ENCODE assay signal across 10 cellular contexts in the genomic region with DNA sequence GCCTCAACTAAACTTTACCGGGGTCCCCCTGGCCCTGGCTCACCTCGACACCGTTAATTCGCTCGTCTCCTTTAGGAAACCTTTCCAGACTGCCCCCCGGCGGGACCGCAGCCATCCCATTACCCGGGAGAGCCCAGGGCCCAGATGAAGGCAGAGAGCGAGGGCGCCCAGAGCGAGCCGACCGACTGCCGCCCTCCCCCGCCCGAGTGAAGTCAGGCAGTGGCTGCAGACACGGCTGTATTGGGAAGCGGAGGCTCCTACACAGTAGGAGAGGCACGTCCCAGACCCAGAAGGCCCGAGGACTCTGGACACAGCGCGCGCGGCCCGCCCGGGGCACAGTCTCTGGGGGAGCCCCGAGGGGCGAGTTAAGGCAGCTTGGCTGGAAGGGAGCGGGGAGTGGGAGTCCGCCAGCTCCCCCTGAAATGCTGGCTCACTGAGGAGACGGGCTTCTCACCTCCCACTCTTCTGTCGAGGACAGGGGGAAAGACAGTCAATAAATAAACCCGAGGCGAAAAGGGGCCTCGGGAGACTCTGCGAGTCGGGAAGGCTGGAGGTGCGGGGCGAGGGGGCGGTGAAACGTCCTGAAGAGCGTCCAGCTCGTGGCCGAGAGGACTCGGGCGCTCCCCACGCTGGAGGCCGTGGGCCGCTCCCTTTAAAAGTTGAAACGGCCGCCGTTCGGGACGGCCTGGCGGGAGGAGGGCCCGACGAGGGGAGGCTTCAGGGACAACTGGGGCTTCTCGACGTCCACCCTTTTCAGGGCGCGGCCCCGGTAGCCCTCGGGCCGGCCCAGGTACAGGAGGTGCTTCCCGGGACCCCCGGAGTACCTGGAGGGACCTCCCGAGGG. TPM values are rescaled to one million over a fixed set of nuclear protein-coding genes. Genes with fewer than 3 reads are reported as not detected.
A peak's percentile ranks its signal among the peaks of the same experiment; 100 is the strongest.
DNase-seq lines count a peak whose midpoint lies in the region; TF ChIP-seq lines count a peak whose summit lies in the region.
"Had no signal": no experiment of that assay in that cellular context is flagged by ENCODE, and none has a peak within 500 bp of the region (broad histone marks: within the 10 kb centered on the region; RNA-seq: fewer than 3 reads in every experiment).

No MANE protein-coding gene starts in this region.

- TF ChIP-seq EP300 in transverse colon (IDR thresholded peaks at IDR 0.05; ENCODE audit: low read depth) = no peak

- no peaks in the 10 kb centered on the region for H3K79me2 ChIP-seq in mesendoderm (ENCODE audit: control insufficient read depth, insufficient read depth, low read length)

- no peak overlapping the region for H2BK5ac ChIP-seq in mesendoderm (ENCODE audit: low read length)

- in situ Hi-C loops in transverse colon (cut with MboI; ENCODE audit: low pct_ligation_motif_present in 1 of 4, low pct_unique_long_range_greater_than_20kb in 1 of 4, low sequenced_read_pairs in 3 of 4) = no loop called here

- no peaks in the 10 kb centered on the region for H3K9me3 ChIP-seq in transverse colon

- no peak overlapping the region for H4K5ac ChIP-seq in mesendoderm (ENCODE audit: low read length)

- H3K79me1 ChIP-seq in mesendoderm (ENCODE audit: low read length) = no peaks in the 10 kb centered on the region

- H3K27me3 Mint-ChIP-seq in activated CD4-positive, alpha-beta T cell treated with anti-CD3 and anti-CD28 coated beads, Interleukin-2, amount 10 ng/mL, durations not matched to agents 24 days and 14 days = peaks cover 7% of the 10 kb centered on the region

- peak overlapping the region; percentile 84 for H3K9ac ChIP-seq in mesendoderm (ENCODE audit: low read length)

- no peaks in the 10 kb centered on the region for H3K27me3 ChIP-seq in mesendoderm (ENCODE audit: insufficient read depth, low read length, poor library complexity)
- H3K27me3 ChIP-seq in transverse colon = peaks cover 27% of the 10 kb centered on the region

- no peak overlapping the region for H3K23ac ChIP-seq in mesendoderm (ENCODE audit: low read length)

- H3K56ac ChIP-seq in mesendoderm (ENCODE audit: low read length) = peak overlapping the region; percentile 77

- H3K36me3 Mint-ChIP-seq in activated CD4-positive, alpha-beta T cell treated with anti-CD3 and anti-CD28 coated beads, Interleukin-2, amount 10 ng/mL, durations not matched to agents 24 days and 14 days (ENCODE audit: low read depth) = peaks cover 2% of the 10 kb centered on the region

- no CpG with 5 or more reads among the region's 68 CpGs for WGBS in mesendoderm (ENCODE audit: extremely low coverage, insufficient coverage, low lambda C conversion rate)
- WGBS in transverse colon (ENCODE audit: low coverage in 1 of 2), 2 donors = 0 to 46% methylated on average over 3 to 52 of the region's 68 CpGs

- H3K4ac ChIP-seq in mesendoderm (ENCODE audit: low read depth, low read length) = peak overlapping the region; percentile 74

- H2AK5ac ChIP-seq in mesendoderm (ENCODE audit: low read length) = no peak overlapping the region

- H2BK15ac ChIP-seq in mesendoderm (replicated peaks; ENCODE audit: low read depth) = no peak overlapping the region

- TF ChIP-seq POLR2A in transverse colon (IDR thresholded peaks at IDR 0.05) = no peak

- no peak for TF ChIP-seq CTCF in transverse colon (IDR thresholded peaks at IDR 0.05)

- peaks cover 6% of the 10 kb centered on the region for H3K4me1 Mint-ChIP-seq in activated CD4-positive, alpha-beta T cell treated with anti-CD3 and anti-CD28 coated beads, Interleukin-2, amount 10 ng/mL, durations not matched to agents 24 days and 14 days

- H3K18ac ChIP-seq in mesendoderm (ENCODE audit: low read length) = peak overlapping the region; percentile 88

- H2BK120ac ChIP-seq in mesendoderm (ENCODE audit: low read depth, low read length) = no peak overlapping the region

- no peaks in the 10 kb centered on the region for H3K9me3 Mint-ChIP-seq in activated CD4-positive, alpha-beta T cell treated with anti-CD3 and anti-CD28 coated beads, Interleukin-2, amount 10 ng/mL, durations not matched to agents 24 days and 14 days

- peak overlapping the region; percentile 70 for H3K4me3 Mint-ChIP-seq in activated CD4-positive, alpha-beta T cell treated with anti-CD3 and anti-CD28 coated beads, Interleukin-2, amount 10 ng/mL, durations not matched to agents 24 days and 14 days

- H4K8ac ChIP-seq in mesendoderm (ENCODE audit: low read depth, low read length) = peak overlapping the region; percentile 28

- no peak for DNase-seq in activated CD4-positive, alpha-beta T cell treated with anti-CD3 and anti-CD28 coated beads, Interleukin-2, amount 10 ng/mL, durations not matched to agents 24 days and 14 days
- DNase-seq in activated CD4-positive, alpha-beta T cell treated with anti-CD3 and anti-CD28 coated beads for 1 hour = no peak
- DNase-seq in ecto neural progenitor cell (ENCODE audit: low spot score) = peak; percentile 76
- DNase-seq in mesendoderm = peak; percentile 77
- DNase-seq in transverse colon = peak; percentile 26
- no peak for DNase-seq in NCI-H2227 treated with DMSO at 0.1 percent for 48 hours (lab: John Stamatoyannopoulos, UW)
- no peak for DNase-seq in NCI-H187 (lab: John Stamatoyannopoulos, UW)
- DNase-seq in HPDE6-E6E7 (ENCODE audit: extremely low spot score) = no peak

- peak overlapping the region; percentile 71 for H3K4me2 ChIP-seq in mesendoderm (ENCODE audit: low read length)

- no peaks in the 10 kb centered on the region for H3K36me3 ChIP-seq in mesendoderm (ENCODE audit: control insufficient read depth, insufficient read depth, low read length)
- H3K36me3 ChIP-seq in transverse colon = no peaks in the 10 kb centered on the region

- H3K27ac Mint-ChIP-seq in activated CD4-positive, alpha-beta T cell treated with anti-CD3 and anti-CD28 coated beads, Interleukin-2, amount 10 ng/mL, durations not matched to agents 24 days and 14 days = peak overlapping the region; percentile 40

- H3K27ac ChIP-seq in mesendoderm (ENCODE audit: low read depth, low read length) = peak overlapping the region; percentile 30
- H3K27ac ChIP-seq in transverse colon = peak overlapping the region; percentile 27 to 65 (median 45)

- H3K4me3 ChIP-seq in mesendoderm (ENCODE audit: low read length) (peak overlapping the region; percentile 15), transverse colon (peak overlapping the region in 3 of 4 donors; percentile 19 to 54 (median 29))

- H3K4me1 ChIP-seq in mesendoderm (ENCODE audit: control insufficient read depth, low read depth, low read length) (no peaks in the 10 kb centered on the region), transverse colon (peaks cover 0 to 22% (median 15%) of the 10 kb centered on the region in 4 donors)

- intact Hi-C loops in activated CD4-positive, alpha-beta T cell treated with anti-CD3 and anti-CD28 coated beads, Interleukin-2, amount 10 ng/mL, durations not matched to agents 24 days and 14 days (cut with micrococcal nuclease) = loop anchor here (2.0 kb wide), 2 partner anchors 15 to 25 kb away; a partner anchor contains a TSS
- intact Hi-C loops in transverse colon (cut with DNase I; ENCODE audit: low total_unique reads) = no loop called here

RNA-seq across cellular contexts. Expression of a gene that starts 14.4 kb away (rescaled TPM):
- total RNA-seq in activated CD4-positive, alpha-beta T cell treated with anti-CD3 and anti-CD28 coated beads, Interleukin-2, amount 10 ng/mL, durations not matched to agents 24 days and 14 days = 2.3 and 2.5 TPM in 2 replicates
- polyA plus RNA-seq in mesendoderm (2013, experiment 1 of 2) = 5.3 TPM
- 5.7 TPM for polyA plus RNA-seq in mesendoderm (2013, experiment 2 of 2)
- 10 to 100 TPM in 1 of 4 donors, 1 to 10 TPM in 3; 1.8 to 16.3 (median 2.9) TPM for total RNA-seq in transverse colon

RNA-seq across cellular contexts. Expression of a gene that starts 24.4 kb away (rescaled TPM):
- total RNA-seq in activated CD4-positive, alpha-beta T cell treated with anti-CD3 and anti-CD28 coated beads, Interleukin-2, amount 10 ng/mL, durations not matched to agents 24 days and 14 days = 29.4 and 32.5 TPM in 2 replicates
- 0.06 TPM for polyA plus RNA-seq in mesendoderm (2013, experiment 1 of 2)
- 0.03 TPM for polyA plus RNA-seq in mesendoderm (2013, experiment 2 of 2)
- 1 to 10 TPM; 2.0 to 5.2 (median 4.2) TPM for total RNA-seq in transverse colon
- total RNA-seq: RPMI7951 had no signal

RNA-seq across cellular contexts. Expression of a gene that starts 33.6 kb away (rescaled TPM):
- 4.7 and 5.2 TPM in 2 replicates for total RNA-seq in activated CD4-positive, alpha-beta T cell treated with anti-CD3 and anti-CD28 coated beads, Interleukin-2, amount 10 ng/mL, durations not matched to agents 24 days and 14 days
- polyA plus RNA-seq in mesendoderm (2013, experiment 1 of 2) = 2.4 TPM
- 2.6 TPM for polyA plus RNA-seq in mesendoderm (2013, experiment 2 of 2)
- 10 to 100 TPM in 1 of 4 donors, 1 to 10 TPM in 3; 1.4 to 15.7 (median 7.3) TPM for total RNA-seq in transverse colon

RNA-seq across cellular contexts. Expression of a gene that starts 33.9 kb away (rescaled TPM):
- 96.7 and 100 TPM in 2 replicates for total RNA-seq in activated CD4-positive, alpha-beta T cell treated with anti-CD3 and anti-CD28 coated beads, Interleukin-2, amount 10 ng/mL, durations not matched to agents 24 days and 14 days
- 48.9 TPM for polyA plus RNA-seq in mesendoderm (2013, experiment 1 of 2)
- 48.0 TPM for polyA plus RNA-seq in mesendoderm (2013, experiment 2 of 2)
- total RNA-seq in transverse colon = 10 to 100 TPM in 3 of 4 donors, 1 to 10 TPM in 1; 9.0 to 35.4 (median 25.1) TPM

RNA-seq across cellular contexts. Expression of a gene that starts 43.7 kb away (rescaled TPM):
- total RNA-seq in activated CD4-positive, alpha-beta T cell treated with anti-CD3 and anti-CD28 coated beads, Interleukin-2, amount 10 ng/mL, durations not matched to agents 24 days and 14 days = 1.3 and 1.8 TPM in 2 replicates
- 0.35 TPM for polyA plus RNA-seq in mesendoderm (2013, experiment 1 of 2)
- polyA plus RNA-seq in mesendoderm (2013, experiment 2 of 2) = 0.29 TPM
- not detected for total RNA-seq in transverse colon
- total RNA-seq: dermis microvascular lymphatic vessel endothelial cell had no signal

Comparison
In these comparisons a context has a peak if more than half of its experiments do, and no peak if none do; other contexts are left out.
1. DNase-seq: peak in ecto neural progenitor cell (single experiment), mesendoderm (single experiment) and transverse colon (single experiment); none in activated CD4-positive, alpha-beta T cell treated with anti-CD3 and anti-CD28 coated beads, Interleukin-2, amount 10 ng/mL, durations not matched to agents 24 days and 14 days (single experiment), activated CD4-positive, alpha-beta T cell treated with anti-CD3 and anti-CD28 coated beads for 1 hour (single experiment), NCI-H2227 treated with DMSO at 0.1 percent for 48 hours (single experiment), NCI-H187 (0 of 2) and HPDE6-E6E7 (single experiment).